In the genomic region with DNA sequence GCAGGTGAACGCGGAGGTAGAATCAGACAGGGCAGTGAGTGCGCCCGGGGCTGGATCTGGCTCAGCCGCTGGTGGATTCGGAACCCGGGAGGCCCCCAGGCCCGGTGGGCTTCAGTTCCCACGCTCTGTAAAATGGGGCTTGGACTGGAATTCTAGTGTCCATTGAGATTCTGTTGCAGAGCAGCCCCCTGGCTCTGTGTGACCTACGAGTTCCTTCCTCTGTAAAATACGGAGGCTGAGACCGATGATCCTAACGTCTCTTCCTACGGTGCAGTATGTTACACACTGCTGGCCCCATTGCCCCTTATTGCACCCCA, we compare ENCODE assay signal across 8 cellular contexts. TPM values are rescaled to one million over a fixed set of nuclear protein-coding genes. Genes with fewer than 3 reads are reported as not detected.
DNase-seq lines count a peak whose midpoint lies in the region; ATAC-seq and TF ChIP-seq lines count a peak whose summit lies in the region.

No MANE protein-coding gene starts in this region.

- H3K9me3 ChIP-seq in PC-3 (ENCODE audit: low read length), result no peaks in the 10 kb centered on the region
- no peaks in the 10 kb centered on the region for H3K9me3 ChIP-seq in esophagus muscularis mucosa

- H3K9ac ChIP-seq in PC-3 (ENCODE audit: low read length), result peak overlapping the region; percentile 80

- H3K36me3 ChIP-seq in PC-3 (ENCODE audit: low read depth, low read length), result no peaks in the 10 kb centered on the region
- H3K36me3 ChIP-seq in esophagus muscularis mucosa, result peaks cover 0 to 12% (median 1%) of the 10 kb centered on the region in 4 donors

- H3K4me2 ChIP-seq in PC-3 (ENCODE audit: low read length), result peak overlapping the region; percentile 99

- POLR2A ChIA-PET in PC-3 (lab: Charles Lee; ENCODE audit: unreplicated experiment) (interaction anchor here (0.6 kb wide), 1 partner anchor 52 kb away, joined by 5 read pairs; a partner anchor contains a TSS), GM10248 (lab: Yijun Ruan, JAX) (interaction anchor here (0.5 to 0.6 kb wide), 2 partner anchors 29 to 1896 kb away, joined by 3 read pairs; a partner anchor contains a TSS)

- no peaks in the 10 kb centered on the region for H3K27me3 ChIP-seq in PC-3 (ENCODE audit: low read length)
- no peaks in the 10 kb centered on the region for H3K27me3 ChIP-seq in esophagus muscularis mucosa

- no peaks in the 10 kb centered on the region for H3F3A ChIP-seq in PC-3 (ENCODE audit: low read length, unreplicated experiment)

- H3K4me1 Mint-ChIP-seq in progenitor cell of endocrine pancreas (ENCODE audit: low read depth), result peaks cover 7% of the 10 kb centered on the region

- H3K79me2 ChIP-seq in PC-3 (ENCODE audit: low read length), result peaks cover 21% of the 10 kb centered on the region

- H3K4me3 ChIP-seq in PC-3 (ENCODE audit: low read length), result peak overlapping the region; percentile 75
- peak overlapping the region; percentile 73 to 94 (median 81) for H3K4me3 ChIP-seq in esophagus muscularis mucosa

- ATAC-seq in GM19351 (IDR thresholded peaks at IDR 0.05; ENCODE audit: unreplicated experiment) (peak; percentile 10), PC-3 (peak; percentile 39), GM19324 (IDR thresholded peaks at IDR 0.05; ENCODE audit: low FRiP score, unreplicated experiment) (no peak), GM19023 (IDR thresholded peaks at IDR 0.05; ENCODE audit: unreplicated experiment) (no peak)

- TF ChIP-seq POLR2A in esophagus muscularis mucosa (IDR thresholded peaks at IDR 0.05; ENCODE audit: low read depth), result no peak

- no peaks in the 10 kb centered on the region for H3K27me3 Mint-ChIP-seq in progenitor cell of endocrine pancreas

- H3K9me3 Mint-ChIP-seq in progenitor cell of endocrine pancreas (ENCODE audit: low read depth), result no peaks in the 10 kb centered on the region

- TF ChIP-seq EP300 in esophagus muscularis mucosa (IDR thresholded peaks at IDR 0.05), result no peak

- DNase-seq in PC-3 (peak; percentile 33), esophagus muscularis mucosa (ENCODE audit: extremely low spot score) (no peak), progenitor cell of endocrine pancreas (ENCODE audit: low spot score, unreplicated experiment) (no peak), GM10248 (ENCODE audit: extremely low spot score) (no peak), GM03348 (ENCODE audit: low spot score) (no peak)

- WGBS in esophagus muscularis mucosa, result 0% methylated on average over 7 of the region's 14 CpGs

- peak overlapping the region; percentile 74 for H3K27ac Mint-ChIP-seq in progenitor cell of endocrine pancreas

- peak overlapping the region; percentile 96 for H3K4me3 Mint-ChIP-seq in progenitor cell of endocrine pancreas (ENCODE audit: low read depth)

- TSS peak; percentile 22 for BruUV-seq in PC-3 (replicated peaks; lab: Mats Ljungman, UMichigan)

- TF ChIP-seq CTCF in PC-3 (conservative IDR thresholded peaks at IDR 0.05; ENCODE audit: low read depth, low read length), result no peak
- no peak for TF ChIP-seq CTCF in esophagus muscularis mucosa (IDR thresholded peaks at IDR 0.05)
- TF ChIP-seq CTCF in progenitor cell of endocrine pancreas (IDR thresholded peaks at IDR 0.05; ENCODE audit: unreplicated experiment), result no peak
- TF ChIP-seq CTCF in GM10248 (IDR thresholded peaks at IDR 0.05; ENCODE audit: control extremely low read depth, extremely low read depth, low read depth, missing control alignments), result no peak

- intact Hi-C loops in PC-3 (cut with micrococcal nuclease) (loop anchor here (5.0 kb wide), 1 partner anchor 236 kb away; no protein-coding TSS in a partner anchor), esophagus muscularis mucosa (cut with DNase I) (loop anchor here (5.0 kb wide), 1 partner anchor 236 kb away; no protein-coding TSS in a partner anchor)

- H4K20me1 ChIP-seq in PC-3 (ENCODE audit: low read length), result no peaks in the 10 kb centered on the region

- CTCF ChIA-PET in PC-3 (lab: Charles Lee), result interaction anchor here (0.6 to 2.2 kb wide), 6 partner anchors 15 to 223 kb away, joined by 5 to 25 read pairs (median 10); a partner anchor contains a TSS
- CTCF ChIA-PET in GM10248 (lab: Yijun Ruan, JAX), result interaction anchor here (0.6 to 9.1 kb wide), 39 partner anchors 9 to 725 kb away, joined by 3 to 127 read pairs (median 7); a partner anchor contains a TSS

- H3K27ac ChIP-seq in PC-3 (ENCODE audit: low read length), result peak overlapping the region; percentile 78
- peak overlapping the region; percentile 89 to 95 (median 92) for H3K27ac ChIP-seq in esophagus muscularis mucosa (replicated peaks in 1 of 4)

- no peaks in the 10 kb centered on the region for H3K36me3 Mint-ChIP-seq in progenitor cell of endocrine pancreas (ENCODE audit: insufficient read depth)

- no peaks in the 10 kb centered on the region for H3K9me2 ChIP-seq in PC-3 (replicated peaks; ENCODE audit: low read length)

- peak overlapping the region; percentile 84 for H2AFZ ChIP-seq in PC-3 (ENCODE audit: low read length)

- H3K4me1 ChIP-seq in PC-3 (ENCODE audit: insufficient read depth, low read length) (peaks cover 17% of the 10 kb centered on the region), esophagus muscularis mucosa (peaks cover 17 to 38% (median 32%) of the 10 kb centered on the region in 4 donors)

RNA-seq across cellular contexts. Expression of a gene that starts 14.9 kb away (rescaled TPM):
- total RNA-seq in PC-3 (2014; rRNA removed) (35.1 and 52.4 TPM in 2 replicates), esophagus muscularis mucosa (10 to 100 TPM; 28.2 to 51.5 (median 44.0) TPM), progenitor cell of endocrine pancreas (48.9 and 56.9 TPM in 2 replicates)

RNA-seq across cellular contexts. Expression of a gene that starts 29.1 kb away (rescaled TPM):
- total RNA-seq in PC-3 (2014; rRNA removed) (58.9 and 63.9 TPM in 2 replicates), esophagus muscularis mucosa (10 to 100 TPM; 27.7 to 53.0 (median 39.5) TPM), progenitor cell of endocrine pancreas (74.9 and 76.0 TPM in 2 replicates)

RNA-seq across cellular contexts. Expression of a gene that starts 35.1 kb away (rescaled TPM):
- 78.5 and 81.5 TPM in 2 replicates for total RNA-seq in PC-3 (2014; rRNA removed)
- 100 to 1,000 TPM in 1 of 4 donors, 10 to 100 TPM in 3; 77.2 to 106 (median 83.1) TPM for total RNA-seq in esophagus muscularis mucosa
- 19.8 and 21.1 TPM in 2 replicates for total RNA-seq in progenitor cell of endocrine pancreas

RNA-seq across cellular contexts. Expression of a gene that starts 51.9 kb away (rescaled TPM):
- 103 TPM in 2 replicates for total RNA-seq in PC-3 (2014; rRNA removed)
- total RNA-seq in esophagus muscularis mucosa, result 10 to 100 TPM; 46.9 to 68.8 (median 59.5) TPM
- 52.9 and 53.0 TPM in 2 replicates for total RNA-seq in progenitor cell of endocrine pancreas

RNA-seq across cellular contexts. Expression of a gene that starts 55.2 kb away (rescaled TPM):
- total RNA-seq in PC-3 (2014; rRNA removed), result 48.3 and 63.5 TPM in 2 replicates
- total RNA-seq in esophagus muscularis mucosa, result 10 to 100 TPM in 3 of 4 donors, 1 to 10 TPM in 1; 8.3 to 28.3 (median 11.8) TPM
- total RNA-seq in progenitor cell of endocrine pancreas, result 5.4 and 6.9 TPM in 2 replicates

Comparison
In these comparisons a context has a peak if more than half of its experiments do, and no peak if none do; other contexts are left out.
1. ATAC-seq: peak in GM19351 (single experiment) and PC-3 (single experiment); none in GM19324 (single experiment) and GM19023 (single experiment).